17 cellular contexts compared by ENCODE assay signal in genomic region chr13:98285317-98285716, GRCh38.
DNase-seq lines count a peak whose midpoint lies in the region; ATAC-seq and TF ChIP-seq lines count a peak whose summit lies in the region.
"Had no signal": no experiment of that assay in that cellular context is flagged by ENCODE, and none has a peak within 500 bp of the region (broad histone marks: within the 10 kb centered on the region; RNA-seq: fewer than 3 reads in every experiment).

No MANE protein-coding gene starts in this region.

- H2AFZ ChIP-seq in neural cell (ENCODE audit: low read depth, low read length): no peak overlapping the region

- H3K4me3 ChIP-seq in HUES48 (ENCODE audit: low read depth, low read length) (no peak overlapping the region; the same call in 1 of the 2 replicates), SJCRH30 (peak overlapping the region; percentile 19), neural cell (ENCODE audit: low read length) (peak overlapping the region; percentile 59), uterus (no peak overlapping the region)
- H3K4me3 ChIP-seq: K562, testis had no signal

- intact Hi-C loops in uterus (cut with DNase I; ENCODE audit: low total_unique reads): no loop called here

- H3K27me3 ChIP-seq in HUES48 (ENCODE audit: control insufficient read depth, insufficient read depth, low read length) (no peaks in the 10 kb centered on the region), SJCRH30 (no peaks in the 10 kb centered on the region), neural cell (ENCODE audit: insufficient read depth, low read depth, low read length) (no peaks in the 10 kb centered on the region), uterus (no peaks in the 10 kb centered on the region)
- H3K27me3 ChIP-seq: testis had no signal

- peaks cover 11% of the 10 kb centered on the region for H3K27me3 Mint-ChIP-seq in stimulated activated naive CD8-positive, alpha-beta T cell treated with anti-CD3 and anti-CD28 coated beads, Interleukin-15, amount 100 ng/mL, for 72 hours
- H3K27me3 Mint-ChIP-seq: brain, naive B cell had no signal

- H3K27ac ChIP-seq in HUES48 (ENCODE audit: low read depth, low read length) (peak overlapping the region; percentile 76), SJCRH30 (peak overlapping the region; percentile 51), neural cell (ENCODE audit: low read length) (peak overlapping the region; percentile 98), uterus (no peak overlapping the region)

- no peak overlapping the region for H3K4me3 Mint-ChIP-seq in stimulated activated naive CD8-positive, alpha-beta T cell treated with anti-CD3 and anti-CD28 coated beads, Interleukin-15, amount 100 ng/mL, for 72 hours
- H3K4me3 Mint-ChIP-seq: brain; CD4-positive, alpha-beta T cell; naive B cell had no signal

- no peaks in the 10 kb centered on the region for H3K36me3 ChIP-seq in HUES48 (ENCODE audit: control insufficient read depth, insufficient read depth, low read length)
- H3K36me3 ChIP-seq in SJCRH30: no peaks in the 10 kb centered on the region
- no peaks in the 10 kb centered on the region for H3K36me3 ChIP-seq in neural cell (ENCODE audit: insufficient read depth, low read length)
- no peaks in the 10 kb centered on the region for H3K36me3 ChIP-seq in uterus

- ATAC-seq in stimulated activated naive CD8-positive, alpha-beta T cell treated with anti-CD3 and anti-CD28 coated beads, Interleukin-15, amount 100 ng/mL, for 72 hours: no peak
- no peak for ATAC-seq in HG02763 (IDR thresholded peaks at IDR 0.05; ENCODE audit: unreplicated experiment)
- ATAC-seq: K562 had no signal

- peak overlapping the region; percentile 79 for H3K4me2 ChIP-seq in neural cell (ENCODE audit: low read length)

- no peaks in the 10 kb centered on the region for H3K9me3 Mint-ChIP-seq in stimulated activated naive CD8-positive, alpha-beta T cell treated with anti-CD3 and anti-CD28 coated beads, Interleukin-15, amount 100 ng/mL, for 72 hours
- H3K9me3 Mint-ChIP-seq: CD4-positive, alpha-beta T cell had no signal

- H3K4me1 ChIP-seq in HUES48 (ENCODE audit: control insufficient read depth, insufficient read depth, low read length) (peaks cover 31% of the 10 kb centered on the region), SJCRH30 (peaks cover 19% of the 10 kb centered on the region), uterus (no peaks in the 10 kb centered on the region)
- H3K4me1 ChIP-seq: testis had no signal

- TF ChIP-seq POLR2A in uterus (IDR thresholded peaks at IDR 0.05): no peak

- no peaks in the 10 kb centered on the region for H3K9me3 ChIP-seq in HUES48 (ENCODE audit: control insufficient read depth, insufficient read depth, low read length)
- H3K9me3 ChIP-seq in SJCRH30 (replicated peaks): no peaks in the 10 kb centered on the region
- H3K9me3 ChIP-seq in neural cell (ENCODE audit: low read length): no peaks in the 10 kb centered on the region
- no peaks in the 10 kb centered on the region for H3K9me3 ChIP-seq in uterus
- H3K9me3 ChIP-seq: testis had no signal

- peak; percentile 75 for TF ChIP-seq EP300 in neural cell (conservative IDR thresholded peaks at IDR 0.05; ENCODE audit: poor library complexity, severe bottlenecking)

- H3K9me2 ChIP-seq in neural cell (ENCODE audit: insufficient read depth, low read length): no peaks in the 10 kb centered on the region

- peaks cover 1% of the 10 kb centered on the region for H3K4me1 Mint-ChIP-seq in stimulated activated naive CD8-positive, alpha-beta T cell treated with anti-CD3 and anti-CD28 coated beads, Interleukin-15, amount 100 ng/mL, for 72 hours

- no peaks in the 10 kb centered on the region for H4K20me1 ChIP-seq in neural cell (ENCODE audit: insufficient read depth)

- H3F3A ChIP-seq in neural cell (ENCODE audit: insufficient read depth, low read length, poor library complexity, severe bottlenecking): peaks cover 16% of the 10 kb centered on the region

- TF ChIP-seq RAD21 in neural cell (conservative IDR thresholded peaks at IDR 0.05): no peak

- H3K9ac ChIP-seq in HUES48 (ENCODE audit: low read depth, low read length): peak overlapping the region; percentile 20; the same call in 1 of the 2 replicates
- H3K9ac ChIP-seq in neural cell (ENCODE audit: low read length): peak overlapping the region; percentile 67

- DNase-seq in NCI-H2107 (lab: John Stamatoyannopoulos, UW): peak; percentile 27
- peak; percentile 51 to 63 for DNase-seq in SJCRH30
- no peak for DNase-seq in stimulated activated naive CD8-positive, alpha-beta T cell treated with anti-CD3 and anti-CD28 coated beads, Interleukin-15, amount 100 ng/mL, for 72 hours
- no peak for DNase-seq in NCI-H226
- no peak for DNase-seq in uterus
- DNase-seq: activated CD4-positive, alpha-beta T cell treated with anti-CD3 and anti-CD28 coated beads for 48 hours; CD4-positive, alpha-beta T cell; effector CD8-positive, alpha-beta T cell; kidney; naive B cell; T-helper 1 cell; testis had no signal

- no peak for TF ChIP-seq CTCF in neural cell (IDR thresholded peaks at IDR 0.05; ENCODE audit: poor library complexity, severe bottlenecking)
- TF ChIP-seq CTCF in uterus (IDR thresholded peaks at IDR 0.05): no peak

- H3K79me2 ChIP-seq in neural cell (replicated peaks; ENCODE audit: insufficient read depth, low read length): peaks cover 34% of the 10 kb centered on the region

- H3K27ac Mint-ChIP-seq in stimulated activated naive CD8-positive, alpha-beta T cell treated with anti-CD3 and anti-CD28 coated beads, Interleukin-15, amount 100 ng/mL, for 72 hours: no peak overlapping the region
- H3K27ac Mint-ChIP-seq: brain; CD4-positive, alpha-beta T cell; naive B cell had no signal

TF ChIP-seq in neural cell, 6 proteins besides CTCF, POLR2A, EP300 and RAD21:
- TF ChIP-seq MXI1 (conservative IDR thresholded peaks at IDR 0.05; ENCODE audit: poor library complexity, severe bottlenecking) (no peak), SMC3 (conservative IDR thresholded peaks at IDR 0.05; ENCODE audit: poor library complexity) (no peak), REST (IDR thresholded peaks at IDR 0.05; ENCODE audit: borderline replicate concordance) (no peak), EZH2 (IDR thresholded peaks at IDR 0.05; ENCODE audit: borderline replicate concordance, insufficient read depth, low read length, poor library complexity, severe bottlenecking) (no peak), TAF1 (IDR thresholded peaks at IDR 0.05; ENCODE audit: low read depth) (no peak), POLR2AphosphoS5 (IDR thresholded peaks at IDR 0.05) (peak; percentile 47)
TF ChIP-seq in neural cell: peak in this region for 1.

Comparison
In these comparisons a context has a peak if more than half of its experiments do, and no peak if none do; other contexts are left out.
1. H3K27ac ChIP-seq: peak in HUES48 (single experiment), SJCRH30 (single experiment) and neural cell (single experiment); none in uterus (0 of 2).
2. H3K4me3 ChIP-seq: peak in SJCRH30 (single experiment) and neural cell (single experiment); none in HUES48 (single experiment) and uterus (0 of 2).
3. DNase-seq: peak in NCI-H2107 (single experiment) and SJCRH30 (2 of 2); none in stimulated activated naive CD8-positive, alpha-beta T cell treated with anti-CD3 and anti-CD28 coated beads, Interleukin-15, amount 100 ng/mL, for 72 hours (0 of 2), NCI-H226 (single experiment) and uterus (0 of 2).